ENCODE assay signal across 9 cellular contexts in the genomic region with DNA sequence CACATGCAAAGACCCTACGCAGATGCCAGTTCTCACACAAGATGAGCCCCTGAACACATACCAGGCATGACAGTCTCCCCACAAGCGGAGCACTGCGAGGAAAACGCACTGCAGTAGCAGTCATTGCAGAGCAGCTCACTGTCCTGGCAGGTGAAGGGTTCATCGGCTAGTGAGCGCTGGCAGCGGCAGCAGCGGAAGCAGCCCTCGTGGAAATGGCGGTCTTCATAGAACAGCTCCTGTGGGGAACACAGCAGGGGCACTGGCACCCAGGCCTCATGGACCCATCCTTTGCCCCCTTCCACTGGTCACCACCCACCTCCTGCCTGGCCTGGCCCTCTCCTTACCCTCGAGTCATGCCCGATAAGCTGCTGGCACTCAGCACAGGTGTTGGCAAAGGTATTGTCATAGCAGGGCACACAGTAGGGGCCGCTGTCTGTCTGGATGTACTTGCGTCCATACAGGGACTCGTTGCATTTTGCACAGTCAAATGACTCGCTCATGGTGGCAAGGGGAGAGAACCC. TPM values are rescaled to one million over a fixed set of nuclear protein-coding genes. Genes with fewer than 3 reads are reported as not detected.
DNase-seq lines count a peak whose midpoint lies in the region; ATAC-seq, FAIRE-seq and TF ChIP-seq lines count a peak whose summit lies in the region.
"Had no signal": no experiment of that assay in that cellular context is flagged by ENCODE, and none has a peak within 500 bp of the region (broad histone marks: within the 10 kb centered on the region; RNA-seq: fewer than 3 reads in every experiment).

No MANE protein-coding gene starts in this region.

- peak overlapping the region; percentile 88 to 92 for H3K27ac Mint-ChIP-seq in natural killer cell

- no peak for TF ChIP-seq POLR2A in heart left ventricle (IDR thresholded peaks at IDR 0.05)
- TF ChIP-seq POLR2A in uterus (IDR thresholded peaks at IDR 0.05), result no peak

- no peak for ATAC-seq in heart left ventricle
- no peak for ATAC-seq in left cardiac atrium
- ATAC-seq in natural killer cell, result no peak

- H3K9me3 ChIP-seq in heart left ventricle, result no peaks in the 10 kb centered on the region
- H3K9me3 ChIP-seq in uterus, result no peaks in the 10 kb centered on the region

- no peaks in the 10 kb centered on the region for H3K27me3 Mint-ChIP-seq in natural killer cell (ENCODE audit: low read depth in 2 of 2)

- peaks cover 0 to 3% (median 0%) of the 10 kb centered on the region in 9 donors for H3K27me3 ChIP-seq in heart left ventricle
- H3K27me3 ChIP-seq in uterus, result no peaks in the 10 kb centered on the region

- WGBS in heart left ventricle, 4 donors, result 60 to 82% (median 66%) methylated on average over 12 to 16 of the region's 16 CpGs

- H3K36me3 ChIP-seq in heart left ventricle (peaks cover 0 to 23% (median 17%) of the 10 kb centered on the region in 9 donors), uterus (no peaks in the 10 kb centered on the region)

- no peak for FAIRE-seq in RCC 7860 (lab: Jason Lieb, UNC)

- peak in 1 of 5 donors; percentile 54 for DNase-seq in heart left ventricle
- no peak for DNase-seq in left cardiac atrium
- DNase-seq in natural killer cell, result no peak
- peak in 1 of 2 donors; percentile 33 for DNase-seq in uterus
- no peak for DNase-seq in NCI-H1048 (lab: John Stamatoyannopoulos, UW)
- no peak for DNase-seq in RCC 7860 (ENCODE audit: low spot score)
- DNase-seq in SW480 (ENCODE audit: low spot score), result no peak
- DNase-seq: posterior cingulate gyrus had no signal

- H3K9me3 Mint-ChIP-seq in natural killer cell, result no peaks in the 10 kb centered on the region

- peaks cover 64 to 73% of the 10 kb centered on the region in 2 donors for H3K4me1 Mint-ChIP-seq in natural killer cell

- H3K27ac ChIP-seq in heart left ventricle, result peak overlapping the region; percentile 64 to 97 (median 92)
- H3K27ac ChIP-seq in cingulate gyrus (ENCODE audit: low read depth, low read length), result peak overlapping the region; percentile 25
- peak overlapping the region; percentile 94 to 97 for H3K27ac ChIP-seq in uterus

- H3K4me1 ChIP-seq in heart left ventricle (peaks cover 14 to 93% (median 72%) of the 10 kb centered on the region in 12 donors), uterus (peaks cover 8 to 41% of the 10 kb centered on the region in 2 donors)

- H3K4me3 ChIP-seq in heart left ventricle, result peak overlapping the region in 5 of 12 donors; percentile 13 to 38 (median 31)
- no peak overlapping the region for H3K4me3 ChIP-seq in uterus

- TF ChIP-seq CTCF in heart left ventricle (IDR thresholded peaks at IDR 0.05) (no peak), natural killer cell (IDR thresholded peaks at IDR 0.05) (no peak), uterus (IDR thresholded peaks at IDR 0.05) (no peak)

- no peaks in the 10 kb centered on the region for H3K36me3 Mint-ChIP-seq in natural killer cell

- H3K4me3 Mint-ChIP-seq in natural killer cell, result peak overlapping the region; percentile 63

- intact Hi-C loops in heart left ventricle (cut with DNase I) (loop anchor here in 1 of 10 donors (10.0 kb wide), 1 partner anchor 836 kb away; no protein-coding TSS in a partner anchor), left cardiac atrium (cut with DNase I) (loop anchor here in 1 of 2 donors (10.0 kb wide), 1 partner anchor 836 kb away; no protein-coding TSS in a partner anchor), natural killer cell (cut with micrococcal nuclease) (no loop called here), uterus (cut with DNase I; ENCODE audit: low total_unique reads) (no loop called here)

RNA-seq across cellular contexts. Expression of a gene that starts 6.3 kb away (rescaled TPM):
- 10 to 100 TPM in 6 of 9 donors, 1 to 10 TPM in 3; 4.6 to 27.0 (median 11.3) TPM for total RNA-seq in heart left ventricle
- polyA plus RNA-seq in heart left ventricle, result 10 to 100 TPM; 13.7 to 15.4 TPM
- total RNA-seq in left cardiac atrium, result 10 to 100 TPM in 1 of 2 donors, 1 to 10 TPM in 1; 9.9 to 18.6 TPM
- 10 to 100 TPM; 49.3 to 82.6 (median 53.6) TPM for total RNA-seq in natural killer cell
- total RNA-seq in uterus, result 10 to 100 TPM; 21.0 to 97.5 (median 42.1) TPM

RNA-seq across cellular contexts. Expression of a gene that starts 9.2 kb away (rescaled TPM):
- total RNA-seq in heart left ventricle (10 to 100 TPM; 18.8 to 36.1 (median 26.1) TPM), left cardiac atrium (10 to 100 TPM; 27.7 to 36.1 TPM), natural killer cell (10 to 100 TPM; 48.7 to 75.8 (median 71.1) TPM), uterus (100 to 1,000 TPM in 1 of 4 donors, 10 to 100 TPM in 3; 22.6 to 102 (median 45.4) TPM)
- polyA plus RNA-seq in heart left ventricle, result 10 to 100 TPM in 1 of 2 donors, 1 to 10 TPM in 1; 9.7 to 31.4 TPM

RNA-seq across cellular contexts. Expression of a gene that starts 13.6 kb away (rescaled TPM):
- 10 to 100 TPM; 30.7 to 43.7 (median 36.5) TPM for total RNA-seq in heart left ventricle
- polyA plus RNA-seq in heart left ventricle, result 10 to 100 TPM; 36.2 to 51.6 TPM
- total RNA-seq in left cardiac atrium, result 10 to 100 TPM; 24.7 to 37.8 TPM
- total RNA-seq in natural killer cell, result 10 to 100 TPM; 13.4 to 20.7 (median 19.2) TPM
- total RNA-seq in uterus, result 10 to 100 TPM in 3 of 4 donors, 1 to 10 TPM in 1; 8.2 to 60.3 (median 36.9) TPM

RNA-seq across cellular contexts. Expression of a gene that starts 47.6 kb away (rescaled TPM):
- under 1 TPM in 2 of 9 donors, not detected in 7; 0.17 to 0.18 TPM for total RNA-seq in heart left ventricle
- not detected for polyA plus RNA-seq in heart left ventricle
- total RNA-seq in left cardiac atrium, result under 1 TPM in 1 of 2 donors, not detected in 1; 0.09 TPM
- under 1 TPM in 2 of 3 donors, not detected in 1; 0.12 to 0.15 TPM for total RNA-seq in natural killer cell
- total RNA-seq in uterus, result not detected

RNA-seq across cellular contexts. Expression of a gene that starts 52.1 kb away (rescaled TPM):
- total RNA-seq in heart left ventricle (10 to 100 TPM in 8 of 9 donors, 1 to 10 TPM in 1; 7.7 to 16.2 (median 13.1) TPM), left cardiac atrium (10 to 100 TPM; 13.4 to 19.7 TPM), natural killer cell (10 to 100 TPM; 34.0 to 66.2 (median 54.7) TPM), uterus (10 to 100 TPM; 20.2 to 79.4 (median 46.8) TPM)
- polyA plus RNA-seq in heart left ventricle, result 10 to 100 TPM in 1 of 2 donors, 1 to 10 TPM in 1; 6.5 to 11.4 TPM

Comparison
In these comparisons a context has a peak if more than half of its experiments do, and no peak if none do; other contexts are left out.
1. H3K27ac ChIP-seq: peak in every context shown above with its lines; median percentile 96 in uterus; 92 in heart left ventricle; 25 in cingulate gyrus.